Comparison of ENCODE assay signal across 13 cellular contexts in the genomic region with DNA sequence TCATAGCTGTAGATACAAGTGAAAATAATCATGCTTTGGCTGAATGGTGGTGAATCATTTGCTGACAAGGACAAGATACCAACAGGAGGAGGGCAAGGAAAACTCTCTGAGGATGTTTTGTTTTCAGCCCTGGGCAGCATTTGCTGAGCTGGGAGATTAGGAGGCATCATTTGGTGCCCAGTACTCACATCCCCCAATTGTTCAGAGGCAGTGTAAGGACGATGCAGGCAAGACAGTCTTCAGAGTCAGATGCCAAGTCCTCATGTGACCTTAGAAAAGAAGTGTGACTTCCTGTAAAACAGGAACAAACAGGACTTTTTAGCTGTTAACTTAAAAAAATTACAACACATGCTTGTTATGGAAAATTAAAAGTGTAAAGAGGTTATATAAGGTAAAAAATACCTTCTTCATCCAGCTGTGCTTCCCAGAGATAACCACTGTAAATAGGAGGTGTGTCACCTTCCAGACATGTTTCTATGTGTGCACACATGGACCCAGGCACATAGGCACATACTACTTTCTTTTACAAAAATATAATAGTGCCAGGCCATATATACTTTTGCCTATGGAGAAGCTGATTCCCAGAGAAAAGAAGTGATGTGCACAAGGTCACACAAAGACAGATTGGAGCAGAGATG. TPM values are rescaled to one million over a fixed set of nuclear protein-coding genes. Genes with fewer than 3 reads are reported as not detected.
A peak's percentile ranks its signal among the peaks of the same experiment; 100 is the strongest.
DNase-seq lines count a peak whose midpoint lies in the region; ATAC-seq and TF ChIP-seq lines count a peak whose summit lies in the region.
"Had no signal": no experiment of that assay in that cellular context is flagged by ENCODE, and none has a peak within 500 bp of the region (broad histone marks: within the 10 kb centered on the region; RNA-seq: fewer than 3 reads in every experiment).

No MANE protein-coding gene starts in this region.

- ATAC-seq in GM19035 (IDR thresholded peaks at IDR 0.05; ENCODE audit: unreplicated experiment) (no peak), HG03095 (IDR thresholded peaks at IDR 0.05; ENCODE audit: unreplicated experiment) (no peak)
- ATAC-seq: K562 had no signal

- H3K36me3 Mint-ChIP-seq in activated T-cell treated with anti-CD3 and anti-CD28 coated beads, Interleukin-2, amount 50 U/mL, for 24 hours (ENCODE audit: low read depth) = no peaks in the 10 kb centered on the region
- H3K36me3 Mint-ChIP-seq in CD14-positive monocyte = no peaks in the 10 kb centered on the region
- H3K36me3 Mint-ChIP-seq: neural progenitor cell had no signal

- no peak overlapping the region for H3K4me3 ChIP-seq in MM.1S (ENCODE audit: low read length)
- H3K4me3 ChIP-seq in spleen = no peak overlapping the region
- H3K4me3 ChIP-seq: K562, neural progenitor cell had no signal

- no peaks in the 10 kb centered on the region for H3F3A ChIP-seq in MM.1S (ENCODE audit: insufficient read depth, low read length)

- H3K4me1 ChIP-seq in MM.1S (ENCODE audit: low read length) = peaks cover 7% of the 10 kb centered on the region
- H3K4me1 ChIP-seq in spleen = peaks cover 14 to 23% (median 18%) of the 10 kb centered on the region in 6 donors
- H3K4me1 ChIP-seq: neural progenitor cell had no signal

- no peak overlapping the region for H3K4me2 ChIP-seq in MM.1S (ENCODE audit: low read depth, low read length)
- H3K4me2 ChIP-seq: neural progenitor cell had no signal

- no peak for TF ChIP-seq POLR2A in spleen (IDR thresholded peaks at IDR 0.05)

- 0 to 5% (median 0%) methylated on average over 1 of the region's 1 CpG for WGBS in spleen, 5 donors

- peak overlapping the region; percentile 20; the same call in 1 of the 2 replicates for H2AFZ ChIP-seq in MM.1S (ENCODE audit: low read length)
- H2AFZ ChIP-seq: neural progenitor cell had no signal

- H3K27ac ChIP-seq in MM.1S (ENCODE audit: low read length) = no peak overlapping the region
- H3K27ac ChIP-seq in spleen = peak overlapping the region in 6 of 8 donors; percentile 17 to 63 (median 36)
- H3K27ac ChIP-seq: neural progenitor cell had no signal

- H3K27ac Mint-ChIP-seq in activated T-cell treated with anti-CD3 and anti-CD28 coated beads, Interleukin-2, amount 50 U/mL, for 24 hours = peak overlapping the region; percentile 80
- peak overlapping the region in 1 of 7 donors; percentile 8 for H3K27ac Mint-ChIP-seq in CD14-positive monocyte

- DNase-seq in activated T-cell treated with anti-CD3 and anti-CD28 coated beads, Interleukin-2, amount 50 U/mL, for 24 hours = no peak
- DNase-seq in activated T-cell treated with anti-CD3 and anti-CD28 coated beads for 4 hours (no peak), MM.1S (no peak), epidermal melanocyte (ENCODE audit: insufficient read length, low spot score) (peak; percentile 29), spleen (no peak), CD14-positive monocyte (ENCODE audit: low spot score) (no peak)
- DNase-seq: dermis blood vessel endothelial cell, foreskin fibroblast, NCI-H2081 had no signal

- no peaks in the 10 kb centered on the region for H3K27me3 Mint-ChIP-seq in activated T-cell treated with anti-CD3 and anti-CD28 coated beads, Interleukin-2, amount 50 U/mL, for 24 hours
- peaks cover 0 to 1% (median 0%) of the 10 kb centered on the region in 3 donors for H3K27me3 Mint-ChIP-seq in CD14-positive monocyte (ENCODE audit: low read depth in 3 of 3)

- no peaks in the 10 kb centered on the region for H3K9me2 ChIP-seq in MM.1S (replicated peaks; ENCODE audit: insufficient read depth, low read length)

- H3K36me3 ChIP-seq in MM.1S (replicated peaks; ENCODE audit: insufficient read depth, low read length) (no peaks in the 10 kb centered on the region), spleen (no peaks in the 10 kb centered on the region)
- H3K36me3 ChIP-seq: neural progenitor cell had no signal

- H3K27me3 ChIP-seq in MM.1S (replicated peaks; ENCODE audit: insufficient read depth, low read length) = no peaks in the 10 kb centered on the region
- no peaks in the 10 kb centered on the region for H3K27me3 ChIP-seq in spleen (replicated peaks in 1 of 7)
- H3K27me3 ChIP-seq: neural progenitor cell had no signal

- H3K9ac ChIP-seq in MM.1S (ENCODE audit: low read length) = no peak overlapping the region
- H3K9ac ChIP-seq: neural progenitor cell had no signal

- H3K4me3 Mint-ChIP-seq in activated T-cell treated with anti-CD3 and anti-CD28 coated beads, Interleukin-2, amount 50 U/mL, for 24 hours = no peak overlapping the region
- peak overlapping the region in 1 of 2 donors; percentile 39 for H3K4me3 Mint-ChIP-seq in CD14-positive monocyte
- H3K4me3 Mint-ChIP-seq: neural progenitor cell had no signal

- intact Hi-C loops in spleen (cut with DNase I; ENCODE audit: low total_unique reads) = no loop called here
- intact Hi-C loops in CD14-positive monocyte (cut with micrococcal nuclease) = no loop called here

- no peak for TF ChIP-seq CTCF in MM.1S (IDR thresholded peaks at IDR 0.05; ENCODE audit: low read length)
- no peak for TF ChIP-seq CTCF in spleen (IDR thresholded peaks at IDR 0.05 in 8 of 11, conservative IDR thresholded peaks at IDR 0.05 in 3 of 11)
- TF ChIP-seq CTCF in CD14-positive monocyte (IDR thresholded peaks at IDR 0.05) = no peak

- H4K20me1 ChIP-seq in MM.1S (ENCODE audit: insufficient read depth, low read length) = no peaks in the 10 kb centered on the region

- peaks cover 3% of the 10 kb centered on the region for H3K9me3 Mint-ChIP-seq in activated T-cell treated with anti-CD3 and anti-CD28 coated beads, Interleukin-2, amount 50 U/mL, for 24 hours
- H3K9me3 Mint-ChIP-seq in CD14-positive monocyte = peaks cover 0 to 10% (median 2%) of the 10 kb centered on the region in 7 donors

- H3K79me2 ChIP-seq in MM.1S (ENCODE audit: low read length) = no peaks in the 10 kb centered on the region

- H3K9me3 ChIP-seq in MM.1S (replicated peaks; ENCODE audit: insufficient read depth, low read length) = no peaks in the 10 kb centered on the region
- peaks cover 0 to 7% (median 4%) of the 10 kb centered on the region in 8 donors for H3K9me3 ChIP-seq in spleen

- peaks cover 27% of the 10 kb centered on the region for H3K4me1 Mint-ChIP-seq in activated T-cell treated with anti-CD3 and anti-CD28 coated beads, Interleukin-2, amount 50 U/mL, for 24 hours (ENCODE audit: low read depth)
- H3K4me1 Mint-ChIP-seq in CD14-positive monocyte = peaks cover 18% of the 10 kb centered on the region

RNA-seq across cellular contexts. Expression of a gene that starts 18.0 kb away (rescaled TPM):
- 1 to 10 TPM; 1.1 to 3.7 (median 2.0) TPM for total RNA-seq in spleen
- polyA plus RNA-seq in spleen = under 1 TPM; 0.09 to 0.32 (median 0.11) TPM
- polyA plus RNA-seq in CD14-positive monocyte = not detected
